Comparison of ENCODE assay signal across 25 cellular contexts in the genomic region with DNA sequence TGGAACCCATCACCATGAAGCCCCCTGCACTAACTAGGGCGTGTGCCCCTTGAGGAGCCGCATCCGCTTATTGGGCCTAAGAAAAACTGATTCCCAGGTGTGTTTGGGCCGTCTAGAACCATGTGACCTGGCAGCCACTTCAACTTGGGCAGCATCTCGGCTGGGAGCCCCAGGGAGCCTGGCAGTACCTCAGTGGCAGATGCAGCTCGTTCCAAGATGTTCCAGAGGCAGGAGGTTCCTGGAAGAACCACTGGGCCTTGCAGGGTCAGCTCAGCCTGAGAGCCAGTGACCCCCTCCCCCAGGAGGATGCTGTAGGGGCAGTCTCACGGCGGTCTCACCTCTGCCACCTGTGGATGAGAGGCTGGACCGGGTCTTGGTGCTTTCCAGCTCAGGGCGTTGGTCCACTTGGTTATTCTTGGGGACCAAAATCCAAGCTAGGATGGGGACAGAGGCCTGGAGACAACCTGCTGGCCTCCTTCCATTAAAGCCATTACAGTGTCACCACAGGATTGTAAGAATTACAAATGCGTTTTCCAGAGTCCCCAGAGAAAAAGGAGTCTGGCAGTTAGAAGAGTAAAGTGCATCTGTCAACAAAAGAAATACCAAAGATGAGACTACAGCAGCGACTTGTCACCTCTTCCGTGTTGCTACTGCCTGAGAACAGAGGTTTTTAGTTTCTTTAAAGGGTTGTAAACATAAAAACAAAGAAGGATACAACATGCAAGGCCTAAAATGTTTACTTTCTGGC.
"Had no signal": no experiment of that assay in that cellular context is flagged by ENCODE, and none has a peak within 500 bp of the region (broad histone marks: within the 10 kb centered on the region; RNA-seq: fewer than 3 reads in every experiment).

No MANE protein-coding gene starts in this region.

- ATAC-seq: activated CD4-positive, alpha-beta T cell treated with anti-CD3 and anti-CD28 coated beads for 36 hours; activated naive CD4-positive, alpha-beta T cell treated with anti-CD3 and anti-CD28 coated beads, Interleukin-2, amount 50 U/mL, for 72 hours; activated T-helper 17 cell treated with anti-CD3 and anti-CD28 coated beads, Interleukin-2, amount 50 U/mL, for 72 hours; gastrocnemius medialis; left lobe of liver; naive thymus-derived CD8-positive, alpha-beta T cell; pancreas; psoas muscle; stimulated activated memory B cell treated with anti-CD40 and anti-IgM and Interleukin-4, amounts not matched to agents 10 μg/mL and 1 μg/mL and 100 μg/mL, for 72 hours had no signal

- H3K27ac ChIP-seq: esophagus squamous epithelium, gastrocnemius medialis, neutrophil, pancreas, psoas muscle, thoracic aorta, vagina had no signal

- H3K9me3 ChIP-seq: esophagus squamous epithelium, gastrocnemius medialis, heart left ventricle, neutrophil, pancreas, psoas muscle, stomach, thoracic aorta, vagina had no signal

- H3K27me3 ChIP-seq: esophagus squamous epithelium, gastrocnemius medialis, heart left ventricle, pancreas, stomach, vagina had no signal

- H3K4me3 ChIP-seq: esophagus squamous epithelium, gastrocnemius medialis, heart left ventricle, pancreas, psoas muscle, smooth muscle cell, stomach, thoracic aorta, vagina had no signal

- DNase-seq: activated B cell treated with CpG ODN at 0.5 μM for 24 hours; activated CD4-positive, alpha-beta T cell treated with anti-CD3 and anti-CD28 coated beads for 36 hours; activated CD4-positive, alpha-beta T cell treated with anti-CD3 and anti-CD28 coated beads, Interleukin-2, amount 50 U/mL, for 4 hours; activated CD8-positive, alpha-beta memory T cell treated with anti-CD3 and anti-CD28 coated beads for 24 hours; activated CD8-positive, alpha-beta memory T cell treated with anti-CD3 and anti-CD28 coated beads, Interleukin-2, amount 50 U/mL, for 4 hours; activated T-cell treated with anti-CD3 and anti-CD28 coated beads, Interleukin-2, amount 50 U/mL, for 24 hours; aorta; central memory CD4-positive, alpha-beta T cell; esophagus squamous epithelium; gastrocnemius medialis; naive thymus-derived CD8-positive, alpha-beta T cell; stimulated activated CD4-positive, alpha-beta T cell treated with anti-CD3 and anti-CD28 coated beads, Interleukin-15, amount 100 ng/mL, for 24 hours; stomach; T-helper 9 cell had no signal
